In the genomic region with DNA sequence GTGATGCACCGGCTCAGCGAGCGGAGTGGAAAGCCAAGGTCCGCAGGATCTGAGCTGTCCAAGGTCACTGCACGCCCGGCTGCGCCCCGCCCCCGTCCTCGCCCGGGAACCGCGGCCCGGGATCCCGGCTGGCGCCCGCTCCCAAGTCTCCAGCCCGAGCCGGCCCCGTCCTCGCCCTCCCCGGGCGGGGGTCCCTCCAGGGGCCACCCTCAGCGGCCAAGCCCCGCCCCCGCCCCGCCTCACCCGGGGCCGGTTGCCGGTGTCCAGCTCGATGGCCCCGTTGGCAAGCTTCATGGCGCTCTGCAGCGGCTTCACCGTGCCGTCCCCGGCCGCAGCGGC, we compare ENCODE assay signal across 8 cellular contexts.
DNase-seq lines count a peak whose midpoint lies in the region; ATAC-seq and TF ChIP-seq lines count a peak whose summit lies in the region.

No MANE protein-coding gene starts in this region.

- H3K27me3 ChIP-seq in HL-60 (ENCODE audit: insufficient read depth, poor library complexity, severe bottlenecking): no peaks in the 10 kb centered on the region

- ATAC-seq in GM19397 (IDR thresholded peaks at IDR 0.05; ENCODE audit: unreplicated experiment): peak; percentile 21
- ATAC-seq in stimulated activated memory B cell treated with anti-CD40 and anti-IgM and Interleukin-4, amounts not matched to agents 10 μg/mL and 1 μg/mL and 100 μg/mL, for 72 hours: peak; percentile 24

- TF ChIP-seq CTCF in C4-2B (conservative IDR thresholded peaks at IDR 0.05) (no peak), HL-60 (IDR thresholded peaks at IDR 0.05; ENCODE audit: insufficient read depth, low read length) (no peak), astrocyte of the cerebellum (IDR thresholded peaks at IDR 0.05; ENCODE audit: low read depth, low read length, missing control alignments) (no peak), GM13976 (IDR thresholded peaks at IDR 0.05; ENCODE audit: borderline replicate concordance, control extremely low read depth, extremely low read depth, insufficient read depth, missing control alignments) (no peak)

- DNase-seq in HL-60 (ENCODE audit: low read depth in 1 of 2, low spot score in 1 of 2): no peak
- DNase-seq in astrocyte of the cerebellum (ENCODE audit: low read depth): no peak
- peak; percentile 61 for DNase-seq in iPS-NIHi7 (ENCODE audit: extremely low spot score)
- DNase-seq in GM13976 (ENCODE audit: low spot score): no peak
- DNase-seq in NCI-H1105 treated with DMSO at 0.1 percent for 48 hours (lab: John Stamatoyannopoulos, UW): no peak

- no peaks in the 10 kb centered on the region for H3K27me3 Mint-ChIP-seq in stimulated activated memory B cell treated with anti-CD40 and anti-IgM and Interleukin-4, amounts not matched to agents 10 μg/mL and 1 μg/mL and 100 μg/mL, for 72 hours

- H3K27ac ChIP-seq in C4-2B (peak overlapping the region; percentile 85), HL-60 (replicated peaks) (peak overlapping the region; percentile 87)

- peak overlapping the region; percentile 59 for H3K4me3 ChIP-seq in HL-60 (replicated peaks; ENCODE audit: insufficient read depth, low read length)
- peak overlapping the region; percentile 71 for H3K4me3 ChIP-seq in astrocyte of the cerebellum (ENCODE audit: low read depth, low read length)

- H3K27ac Mint-ChIP-seq in stimulated activated memory B cell treated with anti-CD40 and anti-IgM and Interleukin-4, amounts not matched to agents 10 μg/mL and 1 μg/mL and 100 μg/mL, for 72 hours: peak overlapping the region; percentile 61

- in situ Hi-C loops in astrocyte of the cerebellum (cut with HindIII; ENCODE audit: low sequenced_read_pairs): no loop called here
- in situ Hi-C loops in GM13976 (cut with MboI; ENCODE audit: low sequenced_read_pairs, unreplicated experiment): no loop called here

- H3K4me3 Mint-ChIP-seq in stimulated activated memory B cell treated with anti-CD40 and anti-IgM and Interleukin-4, amounts not matched to agents 10 μg/mL and 1 μg/mL and 100 μg/mL, for 72 hours: peak overlapping the region; percentile 72

- H3K9me3 Mint-ChIP-seq in stimulated activated memory B cell treated with anti-CD40 and anti-IgM and Interleukin-4, amounts not matched to agents 10 μg/mL and 1 μg/mL and 100 μg/mL, for 72 hours: no peaks in the 10 kb centered on the region

- peaks cover 26% of the 10 kb centered on the region for H3K36me3 Mint-ChIP-seq in stimulated activated memory B cell treated with anti-CD40 and anti-IgM and Interleukin-4, amounts not matched to agents 10 μg/mL and 1 μg/mL and 100 μg/mL, for 72 hours

- H3K4me1 Mint-ChIP-seq in stimulated activated memory B cell treated with anti-CD40 and anti-IgM and Interleukin-4, amounts not matched to agents 10 μg/mL and 1 μg/mL and 100 μg/mL, for 72 hours: peaks cover 41% of the 10 kb centered on the region
